10 cellular contexts compared by ENCODE assay signal in the genomic region with DNA sequence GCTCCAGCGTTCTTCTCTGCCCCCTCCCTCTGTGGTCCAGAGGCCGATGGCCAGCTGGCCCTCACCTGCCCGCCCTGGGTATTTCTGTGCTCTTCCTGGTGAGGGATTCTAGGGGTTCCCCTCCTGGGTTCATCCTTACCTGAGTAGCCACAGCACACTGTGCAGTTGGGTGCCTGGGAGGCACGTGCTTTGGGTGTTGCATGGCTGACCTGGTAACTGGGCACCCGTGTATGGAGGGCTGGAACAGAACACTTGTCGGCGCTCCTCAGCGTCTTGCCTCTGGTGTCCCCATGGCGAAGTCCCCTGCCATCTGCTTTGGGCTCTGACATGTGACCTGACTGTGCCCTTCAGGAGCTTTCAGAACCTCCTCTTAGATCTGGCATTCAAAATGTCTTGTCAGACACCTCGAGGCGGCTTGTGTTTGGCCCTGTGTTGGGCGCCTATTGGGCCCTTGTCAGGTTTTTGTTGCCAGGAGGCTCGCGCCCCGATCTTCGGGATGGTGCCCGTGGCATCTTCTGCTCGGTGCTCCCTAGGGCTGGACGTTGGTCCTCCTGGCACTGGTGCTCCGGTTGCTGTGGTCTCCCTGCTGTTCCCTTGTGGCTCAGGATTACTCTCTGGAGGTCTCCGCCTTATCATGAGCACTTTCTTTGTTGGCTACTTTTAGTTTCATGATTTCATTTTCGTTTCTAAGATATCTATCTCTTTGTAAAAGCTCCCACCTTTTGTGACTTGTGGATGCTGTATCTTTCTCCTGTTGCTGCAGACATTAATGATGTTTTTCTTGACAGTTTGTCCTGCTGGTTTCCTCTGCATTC. TPM values are rescaled to one million over a fixed set of nuclear protein-coding genes. Genes with fewer than 3 reads are reported as not detected.
DNase-seq lines count a peak whose midpoint lies in the region; ATAC-seq and TF ChIP-seq lines count a peak whose summit lies in the region.
"Had no signal": no experiment of that assay in that cellular context is flagged by ENCODE, and none has a peak within 500 bp of the region (broad histone marks: within the 10 kb centered on the region; RNA-seq: fewer than 3 reads in every experiment).

No MANE protein-coding gene starts in this region.

- H3K27me3 Mint-ChIP-seq in stimulated activated naive CD8-positive, alpha-beta T cell treated with anti-CD3 and anti-CD28 coated beads, Interleukin-15, Interleukin-2, amounts not matched to agents 100 ng/mL and 50 ng/mL, for 24 hours, result no peaks in the 10 kb centered on the region
- H3K27me3 Mint-ChIP-seq: stimulated activated naive B cell treated with anti-CD40 and anti-IgM and Interleukin-4, amounts not matched to agents 10 μg/mL and 1 μg/mL and 100 μg/mL, for 72 hours had no signal

- H3K27ac ChIP-seq in cingulate gyrus (ENCODE audit: low read depth, low read length), result peak overlapping the region; percentile 43

- H3K9me3 Mint-ChIP-seq in stimulated activated naive CD8-positive, alpha-beta T cell treated with anti-CD3 and anti-CD28 coated beads, Interleukin-15, Interleukin-2, amounts not matched to agents 100 ng/mL and 50 ng/mL, for 24 hours, result no peaks in the 10 kb centered on the region
- H3K9me3 Mint-ChIP-seq: stimulated activated naive B cell treated with anti-CD40 and anti-IgM and Interleukin-4, amounts not matched to agents 10 μg/mL and 1 μg/mL and 100 μg/mL, for 72 hours had no signal

- ATAC-seq in stimulated activated naive CD8-positive, alpha-beta T cell treated with anti-CD3 and anti-CD28 coated beads, Interleukin-15, Interleukin-2, amounts not matched to agents 100 U/mL and 50 U/mL, for 24 hours, result no peak

- H3K4me1 Mint-ChIP-seq in stimulated activated naive CD8-positive, alpha-beta T cell treated with anti-CD3 and anti-CD28 coated beads, Interleukin-15, Interleukin-2, amounts not matched to agents 100 ng/mL and 50 ng/mL, for 24 hours (ENCODE audit: low read depth), result peaks cover 50% of the 10 kb centered on the region

- peaks cover 27% of the 10 kb centered on the region for H3K36me3 Mint-ChIP-seq in stimulated activated naive CD8-positive, alpha-beta T cell treated with anti-CD3 and anti-CD28 coated beads, Interleukin-15, Interleukin-2, amounts not matched to agents 100 ng/mL and 50 ng/mL, for 24 hours (ENCODE audit: low read depth)

- peak overlapping the region; percentile 49 for H3K27ac Mint-ChIP-seq in stimulated activated naive CD8-positive, alpha-beta T cell treated with anti-CD3 and anti-CD28 coated beads, Interleukin-15, Interleukin-2, amounts not matched to agents 100 ng/mL and 50 ng/mL, for 24 hours
- H3K27ac Mint-ChIP-seq: stimulated activated naive B cell treated with anti-CD40 and anti-IgM and Interleukin-4, amounts not matched to agents 10 μg/mL and 1 μg/mL and 100 μg/mL, for 72 hours had no signal

- TF ChIP-seq CTCF in GM13977 (IDR thresholded peaks at IDR 0.05; ENCODE audit: extremely low read depth, insufficient read depth, missing control alignments), result no peak

- no peak for DNase-seq in stimulated activated naive CD8-positive, alpha-beta T cell treated with anti-CD3 and anti-CD28 coated beads, Interleukin-15, Interleukin-2, amounts not matched to agents 100 U/mL and 50 U/mL, for 24 hours
- DNase-seq in myocyte (ENCODE audit: low read depth) (peak; percentile 61), NCI-H2227 treated with DMSO at 0.1 percent for 48 hours (lab: John Stamatoyannopoulos, UW) (no peak), GM13977 (ENCODE audit: low spot score) (no peak), NCI-H2081 treated with DMSO at 0.1 percent for 48 hours (lab: John Stamatoyannopoulos, UW) (no peak), NCI-H1417 (lab: John Stamatoyannopoulos, UW) (no peak)
- DNase-seq: NCI-H146 had no signal

- in situ Hi-C loops in GM13977 (cut with MboI; ENCODE audit: low pct_unique_long_range_greater_than_20kb, low sequenced_read_pairs, unreplicated experiment), result no loop called here

- H3K4me3 Mint-ChIP-seq in stimulated activated naive CD8-positive, alpha-beta T cell treated with anti-CD3 and anti-CD28 coated beads, Interleukin-15, Interleukin-2, amounts not matched to agents 100 ng/mL and 50 ng/mL, for 24 hours, result no peak overlapping the region
- H3K4me3 Mint-ChIP-seq: stimulated activated naive B cell treated with anti-CD40 and anti-IgM and Interleukin-4, amounts not matched to agents 10 μg/mL and 1 μg/mL and 100 μg/mL, for 72 hours had no signal

RNA-seq across cellular contexts. Expression of gene SKI, which starts 28.5 kb away (rescaled TPM):
- 12.1 and 15.2 TPM in 2 replicates for total RNA-seq in myocyte
- 34.7 TPM for polyA plus RNA-seq in myocyte (2012)
